Comparison of ENCODE assay signal across 38 cellular contexts in genomic region chr7:123709525-123709924, GRCh38. TPM values are rescaled to one million over a fixed set of nuclear protein-coding genes. Genes with fewer than 3 reads are reported as not detected.
A peak's percentile ranks its signal among the peaks of the same experiment; 100 is the strongest.
DNase-seq lines count a peak whose midpoint lies in the region; ATAC-seq and TF ChIP-seq lines count a peak whose summit lies in the region.
"Had no signal": no experiment of that assay in that cellular context is flagged by ENCODE, and none has a peak within 500 bp of the region (broad histone marks: within the 10 kb centered on the region; RNA-seq: fewer than 3 reads in every experiment).

No MANE protein-coding gene starts in this region.

- ATAC-seq in IMR-90 (ENCODE audit: low read depth) (no peak), natural killer cell (no peak)
- ATAC-seq: Right ventricle myocardium inferior had no signal

- H3K4me3 Mint-ChIP-seq in natural killer cell: no peak overlapping the region
- H3K4me3 Mint-ChIP-seq: activated B cell treated with CpG ODN at 0.5 μM for 24 hours; activated T-helper 1 cell treated with anti-CD3 and anti-CD28 coated beads, Interleukin-12 subunit alpha, Interleukin-12 subunit beta, Interleukin-2, Interleukin-4 antibody, amounts not matched to agents 30 ng/mL and 10 ng/mL and 1 ng/mL, durations not matched to agents 14 hours and 24 hours and 36 hours; nephron progenitor cell had no signal

- no peak overlapping the region for H4K5ac ChIP-seq in IMR-90 (ENCODE audit: low read depth, low read length)

- no peak overlapping the region for H3K4ac ChIP-seq in IMR-90 (ENCODE audit: low read depth, low read length)

- peaks cover 39 to 54% of the 10 kb centered on the region in 2 donors for H3K4me1 Mint-ChIP-seq in natural killer cell

- H2AFZ ChIP-seq in IMR-90 (replicated peaks; ENCODE audit: low read length, poor library complexity): no peak overlapping the region
- H2AFZ ChIP-seq: PC-9 had no signal

- no peak overlapping the region for H3K4me3 ChIP-seq in A673 (ENCODE audit: low read depth, low read length, poor library complexity, severe bottlenecking)
- H3K4me3 ChIP-seq in IMR-90 (ENCODE audit: insufficient read depth, low read depth, low read length): no peak overlapping the region
- no peak overlapping the region for H3K4me3 ChIP-seq in cardiac fibroblast (replicated peaks in 1 of 2; ENCODE audit: low read depth in 2 of 2, low read length in 2 of 2)
- H3K4me3 ChIP-seq: breast epithelium, coronary artery, PC-9, tibial nerve had no signal

- H3K9me1 ChIP-seq in IMR-90 (ENCODE audit: insufficient read depth, low read length): peaks cover 9% of the 10 kb centered on the region

- TF ChIP-seq POLR2A in IMR-90 (IDR thresholded peaks at IDR 0.05; ENCODE audit: low read depth, low read length): no peak

- H3K14ac ChIP-seq in IMR-90 (replicated peaks; ENCODE audit: low read depth, low read length): no peak overlapping the region

- H3K36me3 ChIP-seq in A673 (ENCODE audit: insufficient read depth, low read length, poor library complexity, severe bottlenecking): peaks cover 35% of the 10 kb centered on the region
- peaks cover 14% of the 10 kb centered on the region for H3K36me3 ChIP-seq in IMR-90 (ENCODE audit: control insufficient read depth, insufficient read depth, low read length)

- in situ Hi-C loops in IMR-90 (cut with MboI; ENCODE audit: low sequenced_read_pairs): no loop called here

- no peak overlapping the region for H3K23ac ChIP-seq in IMR-90 (ENCODE audit: low read depth, low read length)

- no peak overlapping the region for H2BK20ac ChIP-seq in IMR-90 (ENCODE audit: low read depth, low read length)

- H2BK15ac ChIP-seq in IMR-90 (ENCODE audit: low read depth, low read length): no peak overlapping the region

- no peak overlapping the region for H3K9ac ChIP-seq in IMR-90 (ENCODE audit: low read depth, low read length)
- H3K9ac ChIP-seq: KMS-11 had no signal

- H3K79me1 ChIP-seq in IMR-90 (ENCODE audit: low read depth in 1 of 2, low read length in 2 of 2): peaks cover 15 to 28% of the 10 kb centered on the region in 2 experiments; a peak in 3 of 4 replicates

- H3K9me3 ChIP-seq in A673 (ENCODE audit: low read depth, low read length, poor library complexity, severe bottlenecking): no peaks in the 10 kb centered on the region
- no peaks in the 10 kb centered on the region for H3K9me3 ChIP-seq in IMR-90 (ENCODE audit: control insufficient read depth, insufficient read depth, low read length)
- H3K9me3 ChIP-seq: breast epithelium, tibial nerve had no signal

- no peak overlapping the region for H2BK5ac ChIP-seq in IMR-90 (ENCODE audit: low read depth, low read length, poor library complexity, severe bottlenecking)

- H3K27me3 ChIP-seq in A673 (replicated peaks; ENCODE audit: insufficient read depth, low read depth, low read length, poor library complexity): no peaks in the 10 kb centered on the region
- H3K27me3 ChIP-seq in IMR-90 (ENCODE audit: control insufficient read depth, insufficient read depth, low read length): no peaks in the 10 kb centered on the region
- H3K27me3 ChIP-seq: breast epithelium, tibial nerve had no signal

- no peak for TF ChIP-seq RAD21 in IMR-90 (IDR thresholded peaks at IDR 0.05; ENCODE audit: low read length)

- H3K4me2 ChIP-seq in IMR-90 (ENCODE audit: low read depth, low read length): no peak overlapping the region
- H3K4me2 ChIP-seq: KMS-11, PC-9 had no signal

- DNase-seq in A673 (ENCODE audit: low spot score) (peak; percentile 23), IMR-90 (peak; percentile 31), cardiac fibroblast (ENCODE audit: low read depth in 2 of 2) (peak; percentile 32 to 44), iris pigment epithelial cell (ENCODE audit: low read depth) (peak; percentile 65), HPDE6-E6E7 (ENCODE audit: extremely low spot score) (no peak), OCI-M1 (lab: John Stamatoyannopoulos, UW) (no peak), natural killer cell (no peak), posterior cingulate gyrus (no peak)
- DNase-seq: ACHN; activated B cell treated with CpG ODN at 0.5 μM for 24 hours; activated CD4-positive, alpha-beta T cell treated with anti-CD3 and anti-CD28 coated beads, Interleukin-2, amount 50 U/mL, for 1 hour; activated naive CD4-positive, alpha-beta T cell treated with anti-CD3 and anti-CD28 coated beads, Interleukin-2, amount 50 U/mL, for 16 hours; amygdala; DMS53; effector memory CD4-positive, alpha-beta T cell; GDM1; HCEC 1CT; islet precursor cell; NCI-H1436; NCI-H2107; nephron progenitor cell; PC-9; small intestine; stimulated activated CD4-positive, alpha-beta T cell treated with anti-CD3 and anti-CD28 coated beads, Interleukin-1b, Interleukin-23, amount 100 ng/mL, for 48 hours; stimulated activated CD8-positive, alpha-beta memory T cell treated with anti-CD3 and anti-CD28 coated beads, Interleukin-4, amount 100 ng/mL, for 48 hours; T-helper 9 cell had no signal

- no peak overlapping the region for H4K8ac ChIP-seq in IMR-90 (ENCODE audit: low read depth in 2 of 2, low read length in 2 of 2)

- TF ChIP-seq CTCF in A673 (conservative IDR thresholded peaks at IDR 0.05; ENCODE audit: low read depth, low read length) (no peak), IMR-90 (conservative IDR thresholded peaks at IDR 0.05; ENCODE audit: low read depth, low read length) (no peak), cardiac fibroblast (IDR thresholded peaks at IDR 0.05; ENCODE audit: low read depth, low read length) (no peak), natural killer cell (IDR thresholded peaks at IDR 0.05) (no peak)

- no peak overlapping the region for H3K18ac ChIP-seq in IMR-90 (ENCODE audit: low read depth, low read length)

- H3K27ac ChIP-seq in A673 (ENCODE audit: low read depth, low read length, poor library complexity, severe bottlenecking) (peak overlapping the region; percentile 32), IMR-90 (ENCODE audit: insufficient read depth, low read length) (no peak overlapping the region)
- H3K27ac ChIP-seq: breast epithelium, coronary artery, KMS-11, PC-9, tibial nerve had no signal

- H4K91ac ChIP-seq in IMR-90 (ENCODE audit: insufficient read depth, low read depth, low read length): no peak overlapping the region

- dilution Hi-C loops in IMR-90 (cut with HindIII; ENCODE audit: low sequenced_read_pairs, unreplicated experiment): no loop called here

- WGBS in IMR-90 (ENCODE audit: extremely low coverage in 2 of 2, insufficient read length in 1 of 2), 2 experiments: no CpG with 5 or more reads among the region's 2 CpGs

- CTCF ChIA-PET in A673 (lab: Charles Lee) (no interaction called here), IMR-90 (lab: Yijun Ruan, JAX) (interaction anchor here (0.8 kb wide), 1 partner anchor 60 kb away, joined by 3 read pairs; no protein-coding TSS in a partner anchor)

- H3K36me3 Mint-ChIP-seq in natural killer cell: no peaks in the 10 kb centered on the region

- H2BK120ac ChIP-seq in IMR-90 (ENCODE audit: low read depth, low read length): no peak overlapping the region

- H4K20me1 ChIP-seq in IMR-90 (ENCODE audit: insufficient read depth, low read length): peaks cover 14% of the 10 kb centered on the region; the same call in 1 of the 2 replicates

- POLR2A ChIA-PET in A673 (lab: Charles Lee; ENCODE audit: low non-redundant PET): no interaction called here
- POLR2A ChIA-PET in IMR-90 (lab: Charles Lee; ENCODE audit: unreplicated experiment): no interaction called here

- H2AK9ac ChIP-seq in IMR-90 (replicated peaks; ENCODE audit: low read depth, low read length, poor library complexity): no peak overlapping the region

- H3K9me3 Mint-ChIP-seq in natural killer cell: no peaks in the 10 kb centered on the region
- H3K9me3 Mint-ChIP-seq: activated B cell treated with CpG ODN at 0.5 μM for 24 hours; activated T-helper 1 cell treated with anti-CD3 and anti-CD28 coated beads, Interleukin-12 subunit alpha, Interleukin-12 subunit beta, Interleukin-2, Interleukin-4 antibody, amounts not matched to agents 30 ng/mL and 10 ng/mL and 1 ng/mL, durations not matched to agents 14 hours and 24 hours and 36 hours; nephron progenitor cell had no signal

- peaks cover 36% of the 10 kb centered on the region for H3K4me1 ChIP-seq in A673 (ENCODE audit: insufficient read depth, low read length, poor library complexity, severe bottlenecking)
- H3K4me1 ChIP-seq in IMR-90 (ENCODE audit: control insufficient read depth, insufficient read depth, low read length): peaks cover 10% of the 10 kb centered on the region

- BruUV-seq in A673 (replicated peaks; lab: Mats Ljungman, UMichigan): no TSS peak
- BruUV-seq in IMR-90 (replicated peaks; lab: Mats Ljungman, UMichigan): no TSS peak

- no peak overlapping the region for H3K27ac Mint-ChIP-seq in natural killer cell
- H3K27ac Mint-ChIP-seq: activated B cell treated with CpG ODN at 0.5 μM for 24 hours; activated T-helper 1 cell treated with anti-CD3 and anti-CD28 coated beads, Interleukin-12 subunit alpha, Interleukin-12 subunit beta, Interleukin-2, Interleukin-4 antibody, amounts not matched to agents 30 ng/mL and 10 ng/mL and 1 ng/mL, durations not matched to agents 14 hours and 24 hours and 36 hours had no signal

- no peak overlapping the region for H3K56ac ChIP-seq in IMR-90 (ENCODE audit: extremely low read depth, insufficient read depth, low read length)

- no peak overlapping the region for H2AK5ac ChIP-seq in IMR-90 (ENCODE audit: low read depth, low read length)

- H3K27me3 Mint-ChIP-seq in natural killer cell (ENCODE audit: low read depth in 2 of 2): no peaks in the 10 kb centered on the region
- H3K27me3 Mint-ChIP-seq: activated B cell treated with CpG ODN at 0.5 μM for 24 hours had no signal

- intact Hi-C loops in A673 (cut with micrococcal nuclease; ENCODE audit: unreplicated experiment) (loop anchor here (10.0 kb wide), 1 partner anchor 215 kb away; no protein-coding TSS in a partner anchor), IMR-90 (cut with micrococcal nuclease) (no loop called here), natural killer cell (cut with micrococcal nuclease) (no loop called here), posterior cingulate gyrus (cut with DNase I) (no loop called here)

TF ChIP-seq in IMR-90, 13 proteins besides CTCF, POLR2A, EP300 and RAD21:
- TF ChIP-seq SMC3 (IDR thresholded peaks at IDR 0.05; ENCODE audit: low read depth, low read length) (no peak), CEBPB (IDR thresholded peaks at IDR 0.05; ENCODE audit: low read depth, low read length) (peak; percentile 82)

RNA-seq across cellular contexts. Expression of gene WASL, which starts 39.3 kb away (rescaled TPM):
- total RNA-seq in A673 (2021) (31.9 and 32.1 TPM in 2 replicates), IMR-90 (2012; rRNA removed) (2.3 and 5.3 TPM in 2 replicates), natural killer cell (10 to 100 TPM in 2 of 3 donors, 1 to 10 TPM in 1; 9.6 to 12.1 (median 10.6) TPM)
- polyA plus RNA-seq in IMR-90 (2012; rRNA removed): 7.4 and 7.9 TPM in 2 replicates
- polyA plus RNA-seq in IMR-90 (2012; cell fraction: cytosol; rRNA removed): 2.1 and 5.6 TPM in 2 replicates
- polyA plus RNA-seq in IMR-90 (2012; cell fraction: nucleus; rRNA removed; ENCODE audit: low replicate concordance): 3.5 and 7.3 TPM in 2 replicates

RNA-seq across cellular contexts. Expression of gene LMOD2, which starts 53.9 kb away (rescaled TPM):
- total RNA-seq in A673 (2021): not detected in 2 replicates
- total RNA-seq in IMR-90 (2012; rRNA removed): not detected in 2 replicates
- not detected in 2 replicates for polyA plus RNA-seq in IMR-90 (2012; rRNA removed)
- polyA plus RNA-seq in IMR-90 (2012; cell fraction: cytosol; rRNA removed): not detected in 2 replicates
- polyA plus RNA-seq in IMR-90 (2012; cell fraction: nucleus; rRNA removed; ENCODE audit: low replicate concordance): not detected in 2 replicates
- not detected for total RNA-seq in natural killer cell
- total RNA-seq: activated B cell treated with CpG ODN at 0.5 μM for 24 hours; activated T-helper 1 cell treated with anti-CD3 and anti-CD28 coated beads, Interleukin-12 subunit alpha, Interleukin-12 subunit beta, Interleukin-2, Interleukin-4 antibody, amounts not matched to agents 30 ng/mL and 10 ng/mL and 1 ng/mL, durations not matched to agents 14 hours and 24 hours and 36 hours; breast epithelium; lower leg skin; mononuclear cell; NCI-H460; osteocyte; PC-9; renal cortical epithelial cell; tibial nerve had no signal
- polyA plus RNA-seq: BJ had no signal

Comparison
In these comparisons a context has a peak if more than half of its experiments do, and no peak if none do; other contexts are left out.
1. DNase-seq: peak in A673 (single experiment), IMR-90 (single experiment), cardiac fibroblast (2 of 2) and iris pigment epithelial cell (single experiment); none in HPDE6-E6E7 (single experiment), OCI-M1 (single experiment), natural killer cell (single experiment) and posterior cingulate gyrus (0 of 10).